1 cellular context compared by ENCODE assay signal in genomic region chr7:22647451-22648257, GRCh38.
TF ChIP-seq lines count a peak whose summit lies in the region.

No MANE protein-coding gene starts in this region.

TF ChIP-seq in K562, 482 proteins besides CTCF, POLR2A, EP300 and RAD21 (continued from another document and continues in another):
- TF ChIP-seq HNRNPH1 (optimal IDR thresholded peaks at IDR 0.05; ENCODE audit: low read depth, low read length) (no peak), ZNF253 (CRISPR knock-in tag; conservative IDR thresholded peaks at IDR 0.05) (no peak), MYC (IDR thresholded peaks at IDR 0.05; ENCODE audit: low read depth, low read length) (no peak), MYC (CRISPR knock-in tag; IDR thresholded peaks at IDR 0.05; ENCODE audit: borderline replicate concordance, low read depth) (no peak), ZBTB49 (CRISPR knock-in tag; IDR thresholded peaks at IDR 0.05; ENCODE audit: borderline replicate concordance) (no peak), DMBX1 (CRISPR knock-in tag; IDR thresholded peaks at IDR 0.05; ENCODE audit: borderline replicate concordance) (no peak; the same call in 1 of the 2 replicates), ZNF212 (CRISPR knock-in tag; IDR thresholded peaks at IDR 0.05) (no peak), ZNF695 (CRISPR knock-in tag; IDR thresholded peaks at IDR 0.05) (no peak), GMEB1 (CRISPR knock-in tag; IDR thresholded peaks at IDR 0.05) (no peak), ATF3 (IDR thresholded peaks at IDR 0.05) (peak; percentile 94), ATF3 (CRISPR knock-in tag; conservative IDR thresholded peaks at IDR 0.05) (peak; percentile 79; the same call in 1 of the 2 replicates), PCBP2 (IDR thresholded peaks at IDR 0.05; ENCODE audit: low read depth, low read length, poor library complexity, severe bottlenecking) (no peak), GABPA (tag; conservative IDR thresholded peaks at IDR 0.05; ENCODE audit: low read depth) (peak; percentile 24), THRAP3 (IDR thresholded peaks at IDR 0.05; ENCODE audit: borderline replicate concordance) (no peak), SREBF1 (IDR thresholded peaks at IDR 0.05; ENCODE audit: borderline replicate concordance, low read depth, low read length) (no peak), E2F5 (CRISPR knock-in tag; IDR thresholded peaks at IDR 0.05) (no peak), TAF1 (IDR thresholded peaks at IDR 0.05; ENCODE audit: control insufficient read depth, extremely low read depth, insufficient read depth, low read length, severe bottlenecking) (no peak), NR4A1 (CRISPR knock-in tag; IDR thresholded peaks at IDR 0.05) (no peak), NR4A1 (tag; IDR thresholded peaks at IDR 0.05) (no peak), ZNF184 (CRISPR knock-in tag; IDR thresholded peaks at IDR 0.05) (no peak), ATF7 (IDR thresholded peaks at IDR 0.05) (peak; percentile 64), DIDO1 (tag; IDR thresholded peaks at IDR 0.05; ENCODE audit: low read depth) (no peak), HMGXB4 (CRISPR knock-in tag; IDR thresholded peaks at IDR 0.05) (no peak), HDAC2 (IDR thresholded peaks at IDR 0.05) (0 out of 2 replicates have a peak, but pooled peaks have one; percentile 35), USF2 (CRISPR knock-in tag; IDR thresholded peaks at IDR 0.05) (no peak), EWSR1 (IDR thresholded peaks at IDR 0.05; ENCODE audit: borderline replicate concordance, low read depth, partially characterized antibody) (no peak), ELK1 (CRISPR knock-in tag; IDR thresholded peaks at IDR 0.05) (no peak), MBD1 (CRISPR knock-in tag; IDR thresholded peaks at IDR 0.05) (no peak), ZNF586 (CRISPR knock-in tag; conservative IDR thresholded peaks at IDR 0.05) (no peak), DPF2 (IDR thresholded peaks at IDR 0.05) (peak; percentile 83), CREB3 (tag; conservative IDR thresholded peaks at IDR 0.05; ENCODE audit: low read depth) (no peak), SAP30 (IDR thresholded peaks at IDR 0.05; ENCODE audit: borderline replicate concordance, insufficient read depth, low read depth, low read length, poor library complexity, severe bottlenecking) (no peak), ZBTB33 (CRISPR knock-in tag; IDR thresholded peaks at IDR 0.05) (no peak), CHD4 (IDR thresholded peaks at IDR 0.05; ENCODE audit: insufficient read depth, insufficient replicate concordance, low read depth, low read length, poor library complexity, severe bottlenecking) (no peak), HDGF (IDR thresholded peaks at IDR 0.05) (no peak), SRSF7 (optimal IDR thresholded peaks at IDR 0.05; ENCODE audit: low read depth, low read length) (no peak), GTF3C2 (IDR thresholded peaks at IDR 0.05; ENCODE audit: borderline replicate concordance, extremely low read depth, insufficient read length) (no peak), FOXM1 (IDR thresholded peaks at IDR 0.05; ENCODE audit: low read depth) (peak; percentile 68; the same call in 1 of the 2 replicates), FOXM1 (CRISPR knock-in tag; IDR thresholded peaks at IDR 0.05; ENCODE audit: low read depth) (no peak), GABPB2 (CRISPR knock-in tag; conservative IDR thresholded peaks at IDR 0.05) (no peak), RFX5 (IDR thresholded peaks at IDR 0.05; ENCODE audit: low read depth, low read length) (no peak), HDAC8 (tag; IDR thresholded peaks at IDR 0.05) (no peak), ARID2 (IDR thresholded peaks at IDR 0.05) (no peak), ZNF696 (CRISPR knock-in tag; conservative IDR thresholded peaks at IDR 0.05) (no peak), HBP1 (CRISPR knock-in tag; IDR thresholded peaks at IDR 0.05) (no peak), BDP1 (IDR thresholded peaks at IDR 0.05; ENCODE audit: insufficient read depth, insufficient read length) (no peak), ZNF133 (CRISPR knock-in tag; IDR thresholded peaks at IDR 0.05) (no peak)
